ENCODE assay signal across 11 cellular contexts in the genomic region with DNA sequence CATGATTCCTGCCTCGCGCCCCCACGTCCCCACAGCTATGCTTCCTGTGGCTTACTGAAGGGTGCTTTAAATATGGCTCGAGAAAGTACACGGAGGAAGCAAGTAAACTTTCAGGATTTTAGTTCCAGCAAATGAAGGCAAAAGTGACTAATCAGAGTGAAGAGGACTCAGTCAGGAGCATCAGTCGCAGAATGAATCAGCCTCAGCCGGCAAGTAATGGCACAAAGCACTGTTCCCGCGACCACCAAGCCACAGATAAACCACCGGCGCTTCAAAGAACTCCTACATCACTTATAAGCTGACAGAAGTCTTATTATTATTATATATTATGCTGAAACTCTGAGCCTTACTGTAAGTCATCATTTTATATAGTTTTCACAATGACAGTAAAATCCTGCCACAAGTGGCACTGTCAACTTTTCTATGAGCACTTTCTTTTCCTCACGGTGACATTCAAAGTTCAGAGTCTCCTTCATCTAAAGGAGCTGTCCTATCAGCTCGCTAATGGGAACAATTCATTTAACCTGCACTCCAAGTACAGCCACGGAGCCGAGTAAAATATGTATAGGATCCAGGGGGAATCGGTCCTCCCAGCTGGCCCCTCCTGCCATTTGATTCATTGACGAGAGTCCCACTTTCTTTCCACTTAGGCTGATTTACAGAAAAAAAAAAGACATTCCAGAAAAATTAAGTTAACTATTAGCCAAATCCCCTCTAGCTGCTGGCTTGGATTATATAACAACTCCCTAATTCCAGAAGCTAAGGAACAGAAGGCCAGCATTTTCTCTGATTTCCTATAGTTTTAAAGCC.
DNase-seq lines count a peak whose midpoint lies in the region; ATAC-seq and TF ChIP-seq lines count a peak whose summit lies in the region.
"Had no signal": no experiment of that assay in that cellular context is flagged by ENCODE, and none has a peak within 500 bp of the region (broad histone marks: within the 10 kb centered on the region; RNA-seq: fewer than 3 reads in every experiment).

No MANE protein-coding gene starts in this region.

- H3K9me2 ChIP-seq in PC-9 (ENCODE audit: insufficient read depth), result no peaks in the 10 kb centered on the region

- no peaks in the 10 kb centered on the region for H3K9me1 ChIP-seq in IMR-90 (ENCODE audit: insufficient read depth, low read length)

- H3K18ac ChIP-seq in IMR-90 (ENCODE audit: low read depth, low read length), result no peak overlapping the region

- ATAC-seq in IMR-90 (ENCODE audit: low read depth), result peak; percentile 54
- ATAC-seq in HG03469 (IDR thresholded peaks at IDR 0.05; ENCODE audit: unreplicated experiment), result no peak
- no peak for ATAC-seq in WTC11
- ATAC-seq: pancreas had no signal

- POLR2A ChIA-PET in IMR-90 (lab: Charles Lee; ENCODE audit: unreplicated experiment) (no interaction called here), PC-9 (lab: Charles Lee; ENCODE audit: unreplicated experiment) (no interaction called here), WTC11 (lab: Charles Lee) (no interaction called here)

- H4K5ac ChIP-seq in IMR-90 (ENCODE audit: low read depth, low read length), result no peak overlapping the region; the same call in 1 of the 2 replicates

- H3K9ac ChIP-seq in IMR-90 (ENCODE audit: low read depth, low read length), result no peak overlapping the region
- H3K9ac ChIP-seq: BLaER1 had no signal

- H3K4ac ChIP-seq in IMR-90 (ENCODE audit: low read depth, low read length), result peak overlapping the region; percentile 24; the same call in 1 of the 2 replicates

- no peak for TF ChIP-seq RAD21 in IMR-90 (IDR thresholded peaks at IDR 0.05; ENCODE audit: low read length)

- H3K9me3 Mint-ChIP-seq in WTC11, result no peaks in the 10 kb centered on the region

- H3K4me2 ChIP-seq in IMR-90 (ENCODE audit: low read depth, low read length) (peak overlapping the region; percentile 55), PC-9 (no peak overlapping the region)
- H3K4me2 ChIP-seq: BLaER1 had no signal

- BruUV-seq in IMR-90 (replicated peaks; lab: Mats Ljungman, UMichigan) (no TSS peak), PC-9 (replicated peaks; lab: Mats Ljungman, UMichigan) (no TSS peak)

- H3K4me1 ChIP-seq in IMR-90 (ENCODE audit: control insufficient read depth, insufficient read depth, low read length), result no peaks in the 10 kb centered on the region
- no peaks in the 10 kb centered on the region for H3K4me1 ChIP-seq in PC-9 (replicated peaks; ENCODE audit: insufficient read depth)
- H3K4me1 ChIP-seq: pancreas had no signal

- H2AK5ac ChIP-seq in IMR-90 (ENCODE audit: low read depth, low read length), result 0 out of 2 replicates have a peak overlapping the region, but pooled peaks have one; percentile 1

- H3K27me3 ChIP-seq in IMR-90 (ENCODE audit: control insufficient read depth, insufficient read depth, low read length), result no peaks in the 10 kb centered on the region; the same call in 1 of the 2 replicates
- H3K27me3 ChIP-seq in PC-9 (ENCODE audit: insufficient read depth, low read depth), result no peaks in the 10 kb centered on the region
- H3K27me3 ChIP-seq: BLaER1 had no signal

- no peak overlapping the region for H2BK15ac ChIP-seq in IMR-90 (ENCODE audit: low read depth, low read length)

- no peak overlapping the region for H3K4me3 Mint-ChIP-seq in WTC11

- 49% methylated on average over 2 of the region's 17 CpGs; no CpG with 5 or more reads in 1 of the 2 experiments for WGBS in IMR-90 (ENCODE audit: extremely low coverage in 2 of 2, insufficient read length in 1 of 2), 2 experiments

- H4K91ac ChIP-seq in IMR-90 (ENCODE audit: insufficient read depth, low read depth, low read length), result no peak overlapping the region

- DNase-seq in IMR-90, result peak; percentile 71
- peak; percentile 20 for DNase-seq in activated T-cell treated with anti-CD3 and anti-CD28 coated beads for 1 hour (ENCODE audit: low read depth)
- peak; percentile 11 for DNase-seq in epithelial cell of esophagus (ENCODE audit: low read depth)
- DNase-seq in stimulated activated CD4-positive, alpha-beta T cell treated with anti-CD3 and anti-CD28 coated beads, Interleukin-4, amount 100 ng/mL, for 4 hours, result peak; percentile 66 to 77
- DNase-seq in PC-9, result no peak
- no peak for DNase-seq in WTC11 (ENCODE audit: low spot score)
- no peak for DNase-seq in SK-N-DZ (ENCODE audit: low spot score)
- DNase-seq: pancreas, Right ventricle myocardium superior had no signal

- H3K9me3 ChIP-seq in IMR-90 (ENCODE audit: control insufficient read depth, insufficient read depth, low read length) (no peaks in the 10 kb centered on the region), PC-9 (ENCODE audit: insufficient read depth, low read depth) (no peaks in the 10 kb centered on the region)
- H3K9me3 ChIP-seq: BLaER1, pancreas had no signal

- no peak overlapping the region for H3K27ac ChIP-seq in IMR-90 (ENCODE audit: insufficient read depth, low read length)
- H3K27ac ChIP-seq in PC-9, result no peak overlapping the region
- H3K27ac ChIP-seq: BLaER1, pancreas had no signal

- TF ChIP-seq CTCF in IMR-90 (conservative IDR thresholded peaks at IDR 0.05; ENCODE audit: low read depth, low read length) (no peak), epithelial cell of esophagus (IDR thresholded peaks at IDR 0.05; ENCODE audit: insufficient read depth, low read depth, low read length, missing control alignments) (no peak), PC-9 (conservative IDR thresholded peaks at IDR 0.05) (no peak), WTC11 (IDR thresholded peaks at IDR 0.05) (no peak)

- H3K79me1 ChIP-seq in IMR-90 (ENCODE audit: low read depth in 1 of 2, low read length in 2 of 2), result no peaks in the 10 kb centered on the region

- intact Hi-C loops in IMR-90 (cut with micrococcal nuclease) (no loop called here), PC-9 (cut with micrococcal nuclease; ENCODE audit: unreplicated experiment) (no loop called here)

- peak overlapping the region; percentile 48 for H3K14ac ChIP-seq in IMR-90 (replicated peaks; ENCODE audit: low read depth, low read length)

- H3K27me3 Mint-ChIP-seq in WTC11 (ENCODE audit: low read depth), result no peaks in the 10 kb centered on the region

- CTCF ChIA-PET in IMR-90 (lab: Yijun Ruan, JAX) (interaction anchor here (0.7 to 0.8 kb wide), 2 partner anchors 15 to 22 kb away, joined by 3 to 4 read pairs; no protein-coding TSS in a partner anchor), PC-9 (lab: Charles Lee) (no interaction called here), WTC11 (lab: Charles Lee) (no interaction called here)

- H3K4me3 ChIP-seq in IMR-90 (ENCODE audit: insufficient read depth, low read depth, low read length) (peak overlapping the region; percentile 3; the same call in 1 of the 2 replicates), epithelial cell of esophagus (ENCODE audit: low read length) (no peak overlapping the region), PC-9 (no peak overlapping the region)
- H3K4me3 ChIP-seq: BLaER1, pancreas had no signal

- H3K36me3 ChIP-seq in IMR-90 (ENCODE audit: control insufficient read depth, insufficient read depth, low read length), result no peaks in the 10 kb centered on the region
- no peaks in the 10 kb centered on the region for H3K36me3 ChIP-seq in PC-9 (ENCODE audit: low read depth)
- H3K36me3 ChIP-seq: BLaER1, pancreas had no signal

- peak overlapping the region in 1 of 2 experiments; percentile 44; a peak in 2 of 4 replicates for H4K8ac ChIP-seq in IMR-90 (ENCODE audit: low read depth in 2 of 2, low read length in 2 of 2)

- peaks cover 6% of the 10 kb centered on the region for H3K4me1 Mint-ChIP-seq in WTC11

- H3K79me2 ChIP-seq in PC-9 (ENCODE audit: low read depth), result no peaks in the 10 kb centered on the region

- H2BK5ac ChIP-seq in IMR-90 (ENCODE audit: low read depth, low read length, poor library complexity, severe bottlenecking), result no peak overlapping the region

- no peaks in the 10 kb centered on the region for H3F3A ChIP-seq in PC-9 (ENCODE audit: insufficient read depth, low read depth)

- TF ChIP-seq POLR2A in IMR-90 (IDR thresholded peaks at IDR 0.05; ENCODE audit: low read depth, low read length), result no peak

- peak overlapping the region; percentile 17; the same call in 1 of the 2 replicates for H3K23ac ChIP-seq in IMR-90 (ENCODE audit: low read depth, low read length)

- H3K27ac Mint-ChIP-seq in WTC11, result no peak overlapping the region

- no peaks in the 10 kb centered on the region for H4K20me1 ChIP-seq in IMR-90 (ENCODE audit: insufficient read depth, low read length)
- H4K20me1 ChIP-seq in PC-9 (ENCODE audit: insufficient read depth), result no peaks in the 10 kb centered on the region
- H4K20me1 ChIP-seq: BLaER1 had no signal

- H3K56ac ChIP-seq in IMR-90 (ENCODE audit: extremely low read depth, insufficient read depth, low read length), result no peak overlapping the region

- no peaks in the 10 kb centered on the region for H3K36me3 Mint-ChIP-seq in WTC11

- in situ Hi-C loops in IMR-90 (cut with MboI; ENCODE audit: low sequenced_read_pairs), result no loop called here

- dilution Hi-C loops in IMR-90 (cut with HindIII; ENCODE audit: low sequenced_read_pairs, unreplicated experiment), result no loop called here

- no peak overlapping the region for H2AK9ac ChIP-seq in IMR-90 (replicated peaks; ENCODE audit: low read depth, low read length, poor library complexity)

- peak overlapping the region; percentile 72 for H2AFZ ChIP-seq in IMR-90 (replicated peaks; ENCODE audit: low read length, poor library complexity)
- no peak overlapping the region for H2AFZ ChIP-seq in PC-9

- H2BK120ac ChIP-seq in IMR-90 (ENCODE audit: low read depth, low read length), result no peak overlapping the region; the same call in 1 of the 2 replicates

- 0 out of 2 replicates have a peak overlapping the region, but pooled peaks have one; percentile 8 for H2BK20ac ChIP-seq in IMR-90 (ENCODE audit: low read depth, low read length)

TF ChIP-seq in IMR-90, 13 proteins besides CTCF, POLR2A, EP300 and RAD21 (continues in another document):
- no peak for TF ChIP-seq FOS (IDR thresholded peaks at IDR 0.05; ENCODE audit: low read depth, low read length)
- TF ChIP-seq MXI1 (IDR thresholded peaks at IDR 0.05; ENCODE audit: borderline replicate concordance, low read depth, low read length), result no peak
- no peak for TF ChIP-seq CHD1 (IDR thresholded peaks at IDR 0.05; ENCODE audit: low read depth, low read length)
- TF ChIP-seq RCOR1 (IDR thresholded peaks at IDR 0.05; ENCODE audit: insufficient replicate concordance, low read length), result no peak

Comparison
In these comparisons a context has a peak if more than half of its experiments do, and no peak if none do; other contexts are left out.
1. DNase-seq: peak in IMR-90 (single experiment), activated T-cell treated with anti-CD3 and anti-CD28 coated beads for 1 hour (single experiment), epithelial cell of esophagus (single experiment) and stimulated activated CD4-positive, alpha-beta T cell treated with anti-CD3 and anti-CD28 coated beads, Interleukin-4, amount 100 ng/mL, for 4 hours (2 of 2); none in PC-9 (0 of 2), WTC11 (single experiment) and SK-N-DZ (single experiment).